ENCODE assay signal across 1 cellular context in genomic region chr12:105378821-105379400, GRCh38.
TF ChIP-seq lines count a peak whose summit lies in the region.

No MANE protein-coding gene starts in this region.

TF ChIP-seq in HepG2, 621 proteins besides CTCF, POLR2A, EP300 and RAD21 (continued from another document):
- TF ChIP-seq ZHX1 (CRISPR knock-in tag; IDR thresholded peaks at IDR 0.05; ENCODE audit: low read depth): no peak
- no peak for TF ChIP-seq CEBPG (CRISPR knock-in tag; IDR thresholded peaks at IDR 0.05)
- TF ChIP-seq NR2F6 (IDR thresholded peaks at IDR 0.05): 0 out of 2 replicates have a peak, but pooled peaks have one; percentile 27
- no peak for TF ChIP-seq NR2F6 (CRISPR knock-in tag; IDR thresholded peaks at IDR 0.05)
- no peak for TF ChIP-seq PAWR (CRISPR knock-in tag; IDR thresholded peaks at IDR 0.05; ENCODE audit: borderline replicate concordance)
- peak; percentile 55 for TF ChIP-seq STAG1 (CRISPR knock-in tag; IDR thresholded peaks at IDR 0.05)
- TF ChIP-seq RORA (CRISPR knock-in tag; IDR thresholded peaks at IDR 0.05): no peak
TF ChIP-seq in HepG2: peak in this region for 2.
